Comparison of ENCODE assay signal across 1 cellular context in the genomic region with DNA sequence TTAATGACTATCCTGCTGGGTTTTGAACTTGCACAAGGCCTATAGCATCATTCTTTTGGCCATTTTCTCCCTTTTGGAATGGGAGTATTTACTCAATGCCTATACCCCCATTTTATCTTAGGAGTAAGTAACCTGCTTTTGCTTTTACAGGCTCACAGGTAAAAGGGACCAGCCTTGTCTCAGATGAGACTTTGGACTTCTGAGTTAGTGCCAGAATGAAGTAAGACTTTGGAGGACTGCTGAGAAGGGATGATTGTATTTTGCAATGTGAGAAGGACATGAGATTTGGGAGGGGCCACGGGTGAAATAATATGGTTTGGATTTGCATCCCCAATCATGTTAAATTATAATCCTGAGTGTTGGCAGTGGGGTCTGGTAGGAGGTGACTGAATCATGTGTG.
TF ChIP-seq lines count a peak whose summit lies in the region.

No MANE protein-coding gene starts in this region.

TF ChIP-seq in WTC11, 78 proteins besides CTCF, POLR2A, EP300 and RAD21 (continued from another document):
- TF ChIP-seq ARID4B (CRISPR knock-in tag; IDR thresholded peaks at IDR 0.05; ENCODE audit: borderline replicate concordance) (no peak), CREB1 (CRISPR knock-in tag; IDR thresholded peaks at IDR 0.05) (no peak), NFE2L1 (CRISPR knock-in tag; IDR thresholded peaks at IDR 0.05) (no peak)
